ENCODE assay signal across 12 cellular contexts in the genomic region with DNA sequence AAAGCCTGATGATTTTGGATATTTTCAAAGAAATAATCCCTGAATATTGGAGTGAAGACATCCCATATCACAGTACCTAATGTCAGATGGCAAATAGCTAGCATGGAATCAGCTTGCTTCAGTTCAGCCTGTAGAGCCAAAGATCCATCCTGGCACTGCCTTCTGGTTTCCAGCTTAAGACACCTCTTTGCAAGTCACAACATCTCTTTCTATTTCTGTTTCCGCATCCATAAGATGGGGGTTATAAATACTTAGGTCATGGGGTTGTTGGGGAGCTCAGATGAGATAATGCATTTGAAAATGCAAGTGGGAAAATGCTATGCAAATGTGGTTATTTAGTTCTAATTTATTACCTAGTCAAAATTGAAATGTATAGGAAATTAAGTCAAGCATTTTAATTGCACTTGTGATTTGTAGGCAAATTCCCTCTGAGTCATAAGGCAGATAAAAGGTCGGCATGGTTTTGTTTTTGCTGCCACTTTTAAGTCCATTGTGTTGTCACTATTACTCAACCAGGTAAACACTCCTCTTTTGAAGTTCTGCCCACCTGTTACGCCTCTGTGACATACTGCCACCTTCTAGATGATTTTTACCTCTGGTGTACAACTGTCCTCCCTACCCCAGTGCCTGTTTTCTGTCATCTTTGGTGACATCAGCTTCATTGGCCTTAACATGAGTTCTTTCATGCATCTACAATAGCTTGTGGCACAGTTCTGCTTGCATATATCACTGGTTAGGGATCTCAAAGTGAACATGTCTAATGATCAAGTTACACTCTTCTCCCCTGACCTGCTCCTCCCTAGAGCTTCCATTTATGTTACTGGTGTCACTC.
DNase-seq lines count a peak whose midpoint lies in the region; ATAC-seq and TF ChIP-seq lines count a peak whose summit lies in the region.
"Had no signal": no experiment of that assay in that cellular context is flagged by ENCODE, and none has a peak within 500 bp of the region (broad histone marks: within the 10 kb centered on the region; RNA-seq: fewer than 3 reads in every experiment).

No MANE protein-coding gene starts in this region.

- peak overlapping the region; percentile 34 for H3K4me2 ChIP-seq in HCT116 (ENCODE audit: low read length)

- no peak for TF ChIP-seq POLR2A in HCT116 (IDR thresholded peaks at IDR 0.05; ENCODE audit: borderline replicate concordance, extremely low read depth, insufficient read depth, insufficient read length)

- H3K79me2 ChIP-seq in HCT116 (ENCODE audit: insufficient read depth, low read length), result peaks cover 15% of the 10 kb centered on the region; the same call in 1 of the 2 replicates

- no peaks in the 10 kb centered on the region for H4K20me1 ChIP-seq in HCT116 (ENCODE audit: insufficient read depth)

- RAD21 ChIA-PET in HCT116 (lab: Charles Lee; ENCODE audit: low non-redundant PET in 1 of 2, low total read pairs in 2 of 2, uncharacterized antibody in 2 of 2, unreplicated experiment in 2 of 2), result interaction anchor here in 1 of 2 experiments (0.5 kb wide), 1 partner anchor 1270 kb away, joined by 3 read pairs; no protein-coding TSS in a partner anchor

- no peak overlapping the region for H3K4me3 ChIP-seq in HCT116 (replicated peaks in 1 of 2; ENCODE audit: low read depth in 1 of 2, low read length in 2 of 2)

- POLR2A ChIA-PET in HCT116 (lab: Charles Lee), result no interaction called here

- peak overlapping the region; percentile 16; the same call in 1 of the 2 replicates for H3K27ac ChIP-seq in HCT116 (ENCODE audit: low read depth, low read length)

- TF ChIP-seq RAD21 in HCT116 (IDR thresholded peaks at IDR 0.05; ENCODE audit: low read depth), result no peak

- no TSS peak for BruUV-seq in HCT116 (replicated peaks; lab: Mats Ljungman, UMichigan)

- peaks cover 23 to 28% of the 10 kb centered on the region in 2 experiments for H3K4me1 ChIP-seq in HCT116 (ENCODE audit: control insufficient read depth in 1 of 2, insufficient read depth in 2 of 2, low read length in 2 of 2)

- TF ChIP-seq CTCF in HCT116 (IDR thresholded peaks at IDR 0.05 in 2 of 3, conservative IDR thresholded peaks at IDR 0.05 in 1 of 3; ENCODE audit: borderline replicate concordance in 1 of 3, insufficient read depth in 1 of 3, low read depth in 2 of 3, low read length in 2 of 3), result no peak

- CTCF ChIA-PET in HCT116 (lab: Charles Lee), result no interaction called here

- H3K9me2 ChIP-seq in HCT116 (ENCODE audit: insufficient read depth), result no peaks in the 10 kb centered on the region

- DNase-seq in NCI-H2171 treated with DMSO at 0.1 percent for 48 hours (lab: John Stamatoyannopoulos, UW), result peak; percentile 58
- no peak for DNase-seq in NCI-H2171 (lab: John Stamatoyannopoulos, UW)
- peak; percentile 63 for DNase-seq in HCT116 (ENCODE audit: low read depth, low spot score)
- DNase-seq in NCI-H2196 (lab: John Stamatoyannopoulos, UW; ENCODE audit: unreplicated experiment), result peak; percentile 55
- no peak for DNase-seq in left lobe of liver (ENCODE audit: low spot score)
- no peak for DNase-seq in HuH-7 (ENCODE audit: low spot score)
- DNase-seq: activated CD8-positive, alpha-beta memory T cell treated with anti-CD3 and anti-CD28 coated beads, Interleukin-2, amount 50 U/mL, for 48 hours; GF-D8; right cardiac atrium; stimulated activated CD8-positive, alpha-beta memory T cell treated with anti-CD3 and anti-CD28 coated beads, Interleukin-4, amount 100 ng/mL, for 48 hours had no signal

- no peaks in the 10 kb centered on the region for H3K36me3 ChIP-seq in HCT116 (ENCODE audit: control insufficient read depth in 1 of 2, insufficient read depth in 2 of 2, low read length in 2 of 2)

- ATAC-seq in HCT116 (peak; percentile 87), left lobe of liver (peak; percentile 48), SK-N-SH treated with all-trans-retinoic acid at 6 μM for 48 hours (no peak), GM19397 (IDR thresholded peaks at IDR 0.05; ENCODE audit: unreplicated experiment) (no peak)
- ATAC-seq: right cardiac atrium had no signal

- H2AFZ ChIP-seq in HCT116 (ENCODE audit: low read depth, low read length, poor library complexity, severe bottlenecking), result no peak overlapping the region

- intact Hi-C loops in HCT116 (cut with micrococcal nuclease), result no loop called here

- H3K27me3 ChIP-seq in HCT116 (ENCODE audit: insufficient read depth, low read length), result no peaks in the 10 kb centered on the region

- H3K9me3 ChIP-seq in HCT116 (ENCODE audit: control insufficient read depth in 1 of 2, insufficient read depth in 1 of 2, low read depth in 1 of 2, low read length in 2 of 2), result no peaks in the 10 kb centered on the region

- no peak overlapping the region for H3K9ac ChIP-seq in HCT116 (ENCODE audit: low read length)

TF ChIP-seq in HCT116, 20 proteins besides CTCF, POLR2A, EP300 and RAD21 (continues in another document):
- peak; percentile 53; the same call in 1 of the 2 replicates for TF ChIP-seq SRF (IDR thresholded peaks at IDR 0.05; ENCODE audit: low read depth)
- peak; percentile 84 for TF ChIP-seq FOSL1 (IDR thresholded peaks at IDR 0.05; ENCODE audit: low read depth)
- TF ChIP-seq ELF1 (IDR thresholded peaks at IDR 0.05; ENCODE audit: borderline replicate concordance, low read depth), result no peak
- peak; percentile 67 for TF ChIP-seq SIN3A (IDR thresholded peaks at IDR 0.05; ENCODE audit: low read depth)
- TF ChIP-seq, protein P1, sequence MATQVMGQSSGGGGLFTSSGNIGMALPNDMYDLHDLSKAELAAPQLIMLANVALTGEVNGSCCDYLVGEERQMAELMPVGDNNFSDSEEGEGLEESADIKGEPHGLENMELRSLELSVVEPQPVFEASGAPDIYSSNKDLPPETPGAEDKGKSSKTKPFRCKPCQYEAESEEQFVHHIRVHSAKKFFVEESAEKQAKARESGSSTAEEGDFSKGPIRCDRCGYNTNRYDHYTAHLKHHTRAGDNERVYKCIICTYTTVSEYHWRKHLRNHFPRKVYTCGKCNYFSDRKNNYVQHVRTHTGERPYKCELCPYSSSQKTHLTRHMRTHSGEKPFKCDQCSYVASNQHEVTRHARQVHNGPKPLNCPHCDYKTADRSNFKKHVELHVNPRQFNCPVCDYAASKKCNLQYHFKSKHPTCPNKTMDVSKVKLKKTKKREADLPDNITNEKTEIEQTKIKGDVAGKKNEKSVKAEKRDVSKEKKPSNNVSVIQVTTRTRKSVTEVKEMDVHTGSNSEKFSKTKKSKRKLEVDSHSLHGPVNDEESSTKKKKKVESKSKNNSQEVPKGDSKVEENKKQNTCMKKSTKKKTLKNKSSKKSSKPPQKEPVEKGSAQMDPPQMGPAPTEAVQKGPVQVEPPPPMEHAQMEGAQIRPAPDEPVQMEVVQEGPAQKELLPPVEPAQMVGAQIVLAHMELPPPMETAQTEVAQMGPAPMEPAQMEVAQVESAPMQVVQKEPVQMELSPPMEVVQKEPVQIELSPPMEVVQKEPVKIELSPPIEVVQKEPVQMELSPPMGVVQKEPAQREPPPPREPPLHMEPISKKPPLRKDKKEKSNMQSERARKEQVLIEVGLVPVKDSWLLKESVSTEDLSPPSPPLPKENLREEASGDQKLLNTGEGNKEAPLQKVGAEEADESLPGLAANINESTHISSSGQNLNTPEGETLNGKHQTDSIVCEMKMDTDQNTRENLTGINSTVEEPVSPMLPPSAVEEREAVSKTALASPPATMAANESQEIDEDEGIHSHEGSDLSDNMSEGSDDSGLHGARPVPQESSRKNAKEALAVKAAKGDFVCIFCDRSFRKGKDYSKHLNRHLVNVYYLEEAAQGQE (IDR thresholded peaks at IDR 0.05; ENCODE audit: low read depth), result no peak
- no peak for TF ChIP-seq YY1 (IDR thresholded peaks at IDR 0.05; ENCODE audit: extremely low read depth, insufficient replicate concordance, low read depth, low read length)
- peak; percentile 95 for TF ChIP-seq TCF7L2 (IDR thresholded peaks at IDR 0.05; ENCODE audit: borderline replicate concordance, extremely low read depth, insufficient read depth, insufficient read length)

TF ChIP-seq in SK-N-SH treated with all-trans-retinoic acid at 6 μM for 48 hours, 23 proteins besides CTCF, POLR2A, EP300 and RAD21:
- TF ChIP-seq RARB (CRISPR knock-in tag; IDR thresholded peaks at IDR 0.05) (no peak), ZC3H10 (CRISPR knock-in tag; IDR thresholded peaks at IDR 0.05) (no peak), GLIS3 (CRISPR knock-in tag; IDR thresholded peaks at IDR 0.05) (no peak), ZNF8 (CRISPR knock-in tag; IDR thresholded peaks at IDR 0.05) (no peak), TOX (CRISPR knock-in tag; IDR thresholded peaks at IDR 0.05; ENCODE audit: borderline replicate concordance) (no peak), CSDC2 (CRISPR knock-in tag; IDR thresholded peaks at IDR 0.05) (no peak)
- TF ChIP-seq, protein P2, sequence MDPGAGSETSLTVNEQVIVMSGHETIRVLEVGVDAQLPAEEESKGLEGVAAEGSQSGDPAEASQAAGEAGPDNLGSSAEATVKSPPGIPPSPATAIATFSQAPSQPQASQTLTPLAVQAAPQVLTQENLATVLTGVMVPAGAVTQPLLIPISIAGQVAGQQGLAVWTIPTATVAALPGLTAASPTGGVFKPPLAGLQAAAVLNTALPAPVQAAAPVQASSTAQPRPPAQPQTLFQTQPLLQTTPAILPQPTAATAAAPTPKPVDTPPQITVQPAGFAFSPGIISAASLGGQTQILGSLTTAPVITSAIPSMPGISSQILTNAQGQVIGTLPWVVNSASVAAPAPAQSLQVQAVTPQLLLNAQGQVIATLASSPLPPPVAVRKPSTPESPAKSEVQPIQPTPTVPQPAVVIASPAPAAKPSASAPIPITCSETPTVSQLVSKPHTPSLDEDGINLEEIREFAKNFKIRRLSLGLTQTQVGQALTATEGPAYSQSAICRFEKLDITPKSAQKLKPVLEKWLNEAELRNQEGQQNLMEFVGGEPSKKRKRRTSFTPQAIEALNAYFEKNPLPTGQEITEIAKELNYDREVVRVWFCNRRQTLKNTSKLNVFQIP (CRISPR knock-in tag; IDR thresholded peaks at IDR 0.05; ENCODE audit: borderline replicate concordance, low read depth), result no peak
- TF ChIP-seq, protein P3, sequence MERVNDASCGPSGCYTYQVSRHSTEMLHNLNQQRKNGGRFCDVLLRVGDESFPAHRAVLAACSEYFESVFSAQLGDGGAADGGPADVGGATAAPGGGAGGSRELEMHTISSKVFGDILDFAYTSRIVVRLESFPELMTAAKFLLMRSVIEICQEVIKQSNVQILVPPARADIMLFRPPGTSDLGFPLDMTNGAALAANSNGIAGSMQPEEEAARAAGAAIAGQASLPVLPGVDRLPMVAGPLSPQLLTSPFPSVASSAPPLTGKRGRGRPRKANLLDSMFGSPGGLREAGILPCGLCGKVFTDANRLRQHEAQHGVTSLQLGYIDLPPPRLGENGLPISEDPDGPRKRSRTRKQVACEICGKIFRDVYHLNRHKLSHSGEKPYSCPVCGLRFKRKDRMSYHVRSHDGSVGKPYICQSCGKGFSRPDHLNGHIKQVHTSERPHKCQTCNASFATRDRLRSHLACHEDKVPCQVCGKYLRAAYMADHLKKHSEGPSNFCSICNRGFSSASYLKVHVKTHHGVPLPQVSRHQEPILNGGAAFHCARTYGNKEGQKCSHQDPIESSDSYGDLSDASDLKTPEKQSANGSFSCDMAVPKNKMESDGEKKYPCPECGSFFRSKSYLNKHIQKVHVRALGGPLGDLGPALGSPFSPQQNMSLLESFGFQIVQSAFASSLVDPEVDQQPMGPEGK (CRISPR knock-in tag; IDR thresholded peaks at IDR 0.05; ENCODE audit: borderline replicate concordance), result no peak
TF ChIP-seq in SK-N-SH treated with all-trans-retinoic acid at 6 μM for 48 hours: peak in this region for 0.

Comparison
In these comparisons a context has a peak if more than half of its experiments do, and no peak if none do; other contexts are left out.
1. DNase-seq: peak in NCI-H2171 treated with DMSO at 0.1 percent for 48 hours (single experiment), HCT116 (single experiment) and NCI-H2196 (single experiment); none in NCI-H2171 (single experiment), left lobe of liver (single experiment) and HuH-7 (single experiment).
2. ATAC-seq: peak in HCT116 (single experiment) and left lobe of liver (single experiment); none in SK-N-SH treated with all-trans-retinoic acid at 6 μM for 48 hours (single experiment) and GM19397 (single experiment).